1 cellular context compared by ENCODE assay signal in the genomic region with DNA sequence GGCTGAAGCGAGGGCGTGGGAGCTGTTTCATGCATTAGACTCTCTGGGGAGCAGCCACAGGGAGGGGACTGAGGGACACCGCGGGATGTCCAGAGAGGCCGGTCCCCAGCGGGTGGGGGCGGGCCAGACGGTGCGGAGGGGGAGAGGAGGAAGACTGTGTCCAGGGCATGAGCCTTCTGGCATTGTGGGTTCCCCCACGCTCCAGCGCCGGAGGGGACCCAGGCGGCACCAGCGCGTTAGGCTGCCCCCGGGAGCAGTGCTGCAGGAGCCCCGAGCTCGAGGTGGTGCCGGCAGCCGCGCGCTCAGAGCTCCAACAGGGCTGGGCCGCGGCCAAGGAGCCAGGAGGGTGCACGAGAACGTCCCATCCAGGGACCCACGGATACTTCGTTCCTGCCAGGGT.
TF ChIP-seq lines count a peak whose summit lies in the region.

No MANE protein-coding gene starts in this region.

TF ChIP-seq in HepG2, 621 proteins besides CTCF, POLR2A, EP300 and RAD21 (continued from another document):
- TF ChIP-seq, protein P1, sequence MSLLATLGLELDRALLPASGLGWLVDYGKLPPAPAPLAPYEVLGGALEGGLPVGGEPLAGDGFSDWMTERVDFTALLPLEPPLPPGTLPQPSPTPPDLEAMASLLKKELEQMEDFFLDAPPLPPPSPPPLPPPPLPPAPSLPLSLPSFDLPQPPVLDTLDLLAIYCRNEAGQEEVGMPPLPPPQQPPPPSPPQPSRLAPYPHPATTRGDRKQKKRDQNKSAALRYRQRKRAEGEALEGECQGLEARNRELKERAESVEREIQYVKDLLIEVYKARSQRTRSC (CRISPR knock-in tag; IDR thresholded peaks at IDR 0.05; ENCODE audit: low read depth): no peak
- no peak for TF ChIP-seq PREB (CRISPR knock-in tag; IDR thresholded peaks at IDR 0.05)
- TF ChIP-seq, protein P2, sequence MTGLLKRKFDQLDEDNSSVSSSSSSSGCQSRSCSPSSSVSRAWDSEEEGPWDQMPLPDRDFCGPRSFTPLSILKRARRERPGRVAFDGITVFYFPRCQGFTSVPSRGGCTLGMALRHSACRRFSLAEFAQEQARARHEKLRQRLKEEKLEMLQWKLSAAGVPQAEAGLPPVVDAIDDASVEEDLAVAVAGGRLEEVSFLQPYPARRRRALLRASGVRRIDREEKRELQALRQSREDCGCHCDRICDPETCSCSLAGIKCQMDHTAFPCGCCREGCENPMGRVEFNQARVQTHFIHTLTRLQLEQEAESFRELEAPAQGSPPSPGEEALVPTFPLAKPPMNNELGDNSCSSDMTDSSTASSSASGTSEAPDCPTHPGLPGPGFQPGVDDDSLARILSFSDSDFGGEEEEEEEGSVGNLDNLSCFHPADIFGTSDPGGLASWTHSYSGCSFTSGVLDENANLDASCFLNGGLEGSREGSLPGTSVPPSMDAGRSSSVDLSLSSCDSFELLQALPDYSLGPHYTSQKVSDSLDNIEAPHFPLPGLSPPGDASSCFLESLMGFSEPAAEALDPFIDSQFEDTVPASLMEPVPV (CRISPR knock-in tag; IDR thresholded peaks at IDR 0.05): no peak
TF ChIP-seq in HepG2: peak in this region for 0.
